9 cellular contexts compared by ENCODE assay signal in the genomic region with DNA sequence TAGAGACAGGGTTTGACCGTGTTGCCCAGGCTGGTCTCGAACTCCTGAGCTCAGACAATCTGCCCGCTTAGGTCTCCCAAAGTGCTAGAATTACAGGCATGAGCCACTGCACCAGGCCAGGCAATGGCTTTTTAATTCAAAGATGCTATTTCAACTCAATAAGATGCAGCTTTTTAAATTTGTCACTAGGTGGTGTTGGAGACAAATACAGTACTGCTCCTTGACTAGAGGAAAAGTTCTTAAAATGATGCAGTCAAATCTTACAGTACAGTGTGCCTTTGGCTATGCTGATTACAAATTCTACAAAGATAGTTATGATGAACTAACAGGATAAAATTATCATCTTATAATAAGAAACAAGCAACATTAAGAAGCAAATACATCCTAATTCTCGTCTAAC.
DNase-seq lines count a peak whose midpoint lies in the region; ATAC-seq, FAIRE-seq and TF ChIP-seq lines count a peak whose summit lies in the region.
"Had no signal": no experiment of that assay in that cellular context is flagged by ENCODE, and none has a peak within 500 bp of the region (broad histone marks: within the 10 kb centered on the region; RNA-seq: fewer than 3 reads in every experiment).

No MANE protein-coding gene starts in this region.

- H3K36me3 Mint-ChIP-seq in glutamatergic neuron (ENCODE audit: unreplicated experiment), result no peaks in the 10 kb centered on the region
- H3K36me3 Mint-ChIP-seq: naive thymus-derived CD8-positive, alpha-beta T cell had no signal

- no peaks in the 10 kb centered on the region for H3K27me3 Mint-ChIP-seq in glutamatergic neuron (ENCODE audit: unreplicated experiment)

- no peaks in the 10 kb centered on the region for H3K9me3 ChIP-seq in RWPE2 (ENCODE audit: severe bottlenecking)

- peaks cover 3% of the 10 kb centered on the region for H3K27me3 ChIP-seq in RWPE2 (ENCODE audit: insufficient read depth, poor library complexity, severe bottlenecking)

- no peaks in the 10 kb centered on the region for H3K9me3 Mint-ChIP-seq in glutamatergic neuron (ENCODE audit: unreplicated experiment)
- H3K9me3 Mint-ChIP-seq: naive thymus-derived CD8-positive, alpha-beta T cell had no signal

- no peak overlapping the region for H3K4me3 Mint-ChIP-seq in glutamatergic neuron (ENCODE audit: unreplicated experiment)
- H3K4me3 Mint-ChIP-seq: naive thymus-derived CD8-positive, alpha-beta T cell had no signal

- ATAC-seq in HG02870 (IDR thresholded peaks at IDR 0.05; ENCODE audit: unreplicated experiment) (peak; percentile 55), RWPE2 (ENCODE audit: low read depth) (peak; percentile 45; the same call in 2 of the 3 replicates), GM18870 (IDR thresholded peaks at IDR 0.05; ENCODE audit: unreplicated experiment) (no peak)
- ATAC-seq: naive thymus-derived CD8-positive, alpha-beta T cell had no signal

- FAIRE-seq in frontal cortex (lab: Jason Lieb, UNC), result no peak

- H3K27ac ChIP-seq in RWPE2 (ENCODE audit: poor library complexity, severe bottlenecking), result no peak overlapping the region

- H3K27ac Mint-ChIP-seq in glutamatergic neuron (ENCODE audit: unreplicated experiment), result no peak overlapping the region
- H3K27ac Mint-ChIP-seq: naive thymus-derived CD8-positive, alpha-beta T cell had no signal

- H3K4me3 ChIP-seq in RWPE2 (ENCODE audit: severe bottlenecking), result no peak overlapping the region

- peaks cover 12% of the 10 kb centered on the region for H3K4me1 Mint-ChIP-seq in glutamatergic neuron (ENCODE audit: low read depth, unreplicated experiment)
- H3K4me1 Mint-ChIP-seq: naive thymus-derived CD8-positive, alpha-beta T cell had no signal

- TF ChIP-seq CTCF in RWPE2 (IDR thresholded peaks at IDR 0.05; ENCODE audit: poor library complexity, severe bottlenecking) (peak; percentile 52), glutamatergic neuron (IDR thresholded peaks at IDR 0.05; ENCODE audit: partially characterized antibody, unreplicated experiment) (peak; percentile 58)

- DNase-seq in COLO829 (ENCODE audit: low spot score), result peak; percentile 7
- DNase-seq in RWPE2 (ENCODE audit: low spot score), result no peak
- no peak for DNase-seq in glutamatergic neuron
- DNase-seq in activated effector memory CD4-positive, alpha-beta T cell treated with Interleukin-2 at 50 U/mL for 16 hours, result no peak
- DNase-seq in HuH-7 (ENCODE audit: low spot score), result no peak
- DNase-seq in frontal cortex (ENCODE audit: low spot score in 2 of 2), result no peak
- DNase-seq: naive thymus-derived CD8-positive, alpha-beta T cell had no signal

- H3K36me3 ChIP-seq in RWPE2 (ENCODE audit: low read depth), result no peaks in the 10 kb centered on the region

- no peaks in the 10 kb centered on the region for H3K4me1 ChIP-seq in RWPE2 (ENCODE audit: insufficient read depth, poor library complexity, severe bottlenecking)
